8 cellular contexts compared by ENCODE assay signal in genomic region chr2:219596954-219597551, GRCh38. TPM values are rescaled to one million over a fixed set of nuclear protein-coding genes. Genes with fewer than 3 reads are reported as not detected.
DNase-seq lines count a peak whose midpoint lies in the region; ATAC-seq and TF ChIP-seq lines count a peak whose summit lies in the region.

No MANE protein-coding gene starts in this region.

- no peak for TF ChIP-seq CTCF in gastrocnemius medialis (IDR thresholded peaks at IDR 0.05 in 4 of 5, conservative IDR thresholded peaks at IDR 0.05 in 1 of 5)

- peak overlapping the region; percentile 73 to 91 (median 84) for H3K4me3 ChIP-seq in gastrocnemius medialis

- peaks cover 4% of the 10 kb centered on the region for H3K27me3 Mint-ChIP-seq in stimulated activated naive CD8-positive, alpha-beta T cell treated with anti-CD3 and anti-CD28 coated beads, Interleukin-15, Interleukin-2, amounts not matched to agents 100 ng/mL and 50 ng/mL, for 24 hours
- H3K27me3 Mint-ChIP-seq in activated CD4-positive, alpha-beta memory T cell treated with anti-CD3 and anti-CD28 coated beads, Interleukin-2, amount 10 ng/mL, durations not matched to agents 7 days and 5 days: peaks cover 12% of the 10 kb centered on the region

- H3K36me3 Mint-ChIP-seq in stimulated activated naive CD8-positive, alpha-beta T cell treated with anti-CD3 and anti-CD28 coated beads, Interleukin-15, Interleukin-2, amounts not matched to agents 100 ng/mL and 50 ng/mL, for 24 hours (ENCODE audit: low read depth): peaks cover 13% of the 10 kb centered on the region
- no peaks in the 10 kb centered on the region for H3K36me3 Mint-ChIP-seq in activated CD4-positive, alpha-beta memory T cell treated with anti-CD3 and anti-CD28 coated beads, Interleukin-2, amount 10 ng/mL, durations not matched to agents 7 days and 5 days (ENCODE audit: low read depth)

- peaks cover 0 to 2% of the 10 kb centered on the region in 2 donors for H3K36me3 ChIP-seq in gastrocnemius medialis

- ATAC-seq in stimulated activated naive CD8-positive, alpha-beta T cell treated with anti-CD3 and anti-CD28 coated beads, Interleukin-15, Interleukin-2, amounts not matched to agents 100 U/mL and 50 U/mL, for 24 hours: no peak
- ATAC-seq in HG03432 (IDR thresholded peaks at IDR 0.05; ENCODE audit: unreplicated experiment) (peak; percentile 0), left ventricle myocardium superior (peak; percentile 15), gastrocnemius medialis (peak in 1 of 2 donors; percentile 5), GM18861 (IDR thresholded peaks at IDR 0.05; ENCODE audit: unreplicated experiment) (no peak)

- CTCF ChIA-PET in activated CD4-positive, alpha-beta memory T cell treated with anti-CD3 and anti-CD28 coated beads, Interleukin-2, amount 10 ng/mL, durations not matched to agents 7 days and 5 days (lab: Charles Lee): interaction anchor here (1.1 to 2.9 kb wide), 3 partner anchors 46 to 55 kb away, joined by 3 to 21 read pairs (median 4); partner anchors contain the start of genes CHPF and TMEM198

- no peaks in the 10 kb centered on the region for H3K9me3 ChIP-seq in gastrocnemius medialis

- H3K4me1 Mint-ChIP-seq in stimulated activated naive CD8-positive, alpha-beta T cell treated with anti-CD3 and anti-CD28 coated beads, Interleukin-15, Interleukin-2, amounts not matched to agents 100 ng/mL and 50 ng/mL, for 24 hours (ENCODE audit: low read depth): peaks cover 19% of the 10 kb centered on the region
- peaks cover 24% of the 10 kb centered on the region for H3K4me1 Mint-ChIP-seq in activated CD4-positive, alpha-beta memory T cell treated with anti-CD3 and anti-CD28 coated beads, Interleukin-2, amount 10 ng/mL, durations not matched to agents 7 days and 5 days

- peaks cover 12 to 16% of the 10 kb centered on the region in 2 donors for H3K4me1 ChIP-seq in gastrocnemius medialis

- in situ Hi-C loops in gastrocnemius medialis (cut with MboI; ENCODE audit: low sequenced_read_pairs in 4 of 4): no loop called here

- POLR2A ChIA-PET in activated CD4-positive, alpha-beta memory T cell treated with anti-CD3 and anti-CD28 coated beads, Interleukin-2, amount 10 ng/mL, durations not matched to agents 7 days and 5 days (lab: Charles Lee): interaction anchor here (0.9 to 1.2 kb wide), 5 partner anchors 15 to 391 kb away, joined by 3 to 5 read pairs (median 3); partner anchors contain the start of genes CHPF, OBSL1 and TMEM198

- no peak for TF ChIP-seq POLR2A in gastrocnemius medialis (IDR thresholded peaks at IDR 0.05)

- peak overlapping the region; percentile 88 to 96 (median 92) for H3K27ac ChIP-seq in gastrocnemius medialis

- no peak for DNase-seq in stimulated activated naive CD8-positive, alpha-beta T cell treated with anti-CD3 and anti-CD28 coated beads, Interleukin-15, Interleukin-2, amounts not matched to agents 100 U/mL and 50 U/mL, for 24 hours
- no peak for DNase-seq in activated CD4-positive, alpha-beta memory T cell treated with anti-CD3 and anti-CD28 coated beads, Interleukin-2, amount 10 ng/mL, durations not matched to agents 7 days and 5 days
- DNase-seq in left ventricle myocardium superior: no peak
- DNase-seq in gastrocnemius medialis: no peak
- no peak for DNase-seq in stimulated activated CD4-positive, alpha-beta T cell treated with anti-CD3 and anti-CD28 coated beads, Interleukin-4, amount 100 ng/mL, for 24 hours

- no peaks in the 10 kb centered on the region for H3K27me3 ChIP-seq in gastrocnemius medialis

- intact Hi-C loops in left ventricle myocardium superior (cut with micrococcal nuclease) (no loop called here), gastrocnemius medialis (cut with DNase I; ENCODE audit: low total_unique reads) (loop anchor here (1.0 to 5.0 kb wide), 4 partner anchors 45 to 350 kb away; partner anchors contain the start of genes DNPEP, GLB1L, GMPPA and STK16)

- peak overlapping the region; percentile 93 for H3K4me3 Mint-ChIP-seq in stimulated activated naive CD8-positive, alpha-beta T cell treated with anti-CD3 and anti-CD28 coated beads, Interleukin-15, Interleukin-2, amounts not matched to agents 100 ng/mL and 50 ng/mL, for 24 hours
- peak overlapping the region; percentile 96 for H3K4me3 Mint-ChIP-seq in activated CD4-positive, alpha-beta memory T cell treated with anti-CD3 and anti-CD28 coated beads, Interleukin-2, amount 10 ng/mL, durations not matched to agents 7 days and 5 days

- no peaks in the 10 kb centered on the region for H3K9me3 Mint-ChIP-seq in stimulated activated naive CD8-positive, alpha-beta T cell treated with anti-CD3 and anti-CD28 coated beads, Interleukin-15, Interleukin-2, amounts not matched to agents 100 ng/mL and 50 ng/mL, for 24 hours
- no peaks in the 10 kb centered on the region for H3K9me3 Mint-ChIP-seq in activated CD4-positive, alpha-beta memory T cell treated with anti-CD3 and anti-CD28 coated beads, Interleukin-2, amount 10 ng/mL, durations not matched to agents 7 days and 5 days

- peak overlapping the region; percentile 94 for H3K27ac Mint-ChIP-seq in stimulated activated naive CD8-positive, alpha-beta T cell treated with anti-CD3 and anti-CD28 coated beads, Interleukin-15, Interleukin-2, amounts not matched to agents 100 ng/mL and 50 ng/mL, for 24 hours
- H3K27ac Mint-ChIP-seq in activated CD4-positive, alpha-beta memory T cell treated with anti-CD3 and anti-CD28 coated beads, Interleukin-2, amount 10 ng/mL, durations not matched to agents 7 days and 5 days: peak overlapping the region; percentile 89

RNA-seq across cellular contexts. Expression of gene STK11IP, which starts 0.6 kb away (rescaled TPM):
- total RNA-seq in activated CD4-positive, alpha-beta memory T cell treated with anti-CD3 and anti-CD28 coated beads, Interleukin-2, amount 10 ng/mL, durations not matched to agents 7 days and 5 days: 10 to 100 TPM; 28.4 to 31.5 TPM
- total RNA-seq in left ventricle myocardium superior: 14.0 TPM
- total RNA-seq in gastrocnemius medialis: 1 to 10 TPM; 5.4 to 7.5 (median 6.5) TPM

RNA-seq across cellular contexts. Expression of gene INHA, which starts 24.9 kb away (rescaled TPM):
- not detected for total RNA-seq in activated CD4-positive, alpha-beta memory T cell treated with anti-CD3 and anti-CD28 coated beads, Interleukin-2, amount 10 ng/mL, durations not matched to agents 7 days and 5 days
- total RNA-seq in left ventricle myocardium superior (1.5 TPM), gastrocnemius medialis (1 to 10 TPM in 1 of 4 donors, under 1 TPM in 1, not detected in 2; 0.29 to 3.5 TPM)

RNA-seq across cellular contexts. Expression of gene OBSL1, which starts 25.7 kb away (rescaled TPM):
- not detected for total RNA-seq in activated CD4-positive, alpha-beta memory T cell treated with anti-CD3 and anti-CD28 coated beads, Interleukin-2, amount 10 ng/mL, durations not matched to agents 7 days and 5 days
- 190 TPM for total RNA-seq in left ventricle myocardium superior
- total RNA-seq in gastrocnemius medialis: 10 to 100 TPM; 47.9 to 72.9 (median 56.5) TPM

RNA-seq across cellular contexts. Expression of gene SLC4A3, which starts 30.4 kb away (rescaled TPM):
- total RNA-seq in activated CD4-positive, alpha-beta memory T cell treated with anti-CD3 and anti-CD28 coated beads, Interleukin-2, amount 10 ng/mL, durations not matched to agents 7 days and 5 days: not detected
- total RNA-seq in left ventricle myocardium superior (456 TPM), gastrocnemius medialis (under 1 TPM in 3 of 4 donors, not detected in 1; 0.25 to 0.35 (median 0.29) TPM)

RNA-seq across cellular contexts. Expression of gene TMEM198, which starts 53.2 kb away (rescaled TPM):
- 1 to 10 TPM in 1 of 2 experiments, under 1 TPM in 1; 0.95 to 1.0 TPM for total RNA-seq in activated CD4-positive, alpha-beta memory T cell treated with anti-CD3 and anti-CD28 coated beads, Interleukin-2, amount 10 ng/mL, durations not matched to agents 7 days and 5 days
- total RNA-seq in left ventricle myocardium superior (1.7 TPM), gastrocnemius medialis (1 to 10 TPM in 3 of 4 donors, under 1 TPM in 1; 0.87 to 6.7 (median 3.3) TPM)

Comparison
In these comparisons a context has a peak if more than half of its experiments do, and no peak if none do; other contexts are left out.
1. ATAC-seq: peak in HG03432 (single experiment) and left ventricle myocardium superior (single experiment); none in stimulated activated naive CD8-positive, alpha-beta T cell treated with anti-CD3 and anti-CD28 coated beads, Interleukin-15, Interleukin-2, amounts not matched to agents 100 U/mL and 50 U/mL, for 24 hours (single experiment) and GM18861 (single experiment).
2. RNA of gene OBSL1, which starts 25.7 kb away (total RNA-seq): 190 TPM in left ventricle myocardium superior (single experiment) and 47.9 to 72.9 TPM in gastrocnemius medialis; not detected in activated CD4-positive, alpha-beta memory T cell treated with anti-CD3 and anti-CD28 coated beads, Interleukin-2, amount 10 ng/mL, durations not matched to agents 7 days and 5 days; every median in the first group is over 10 times any median in the second.